ENCODE assay signal across 8 cellular contexts in the genomic region with DNA sequence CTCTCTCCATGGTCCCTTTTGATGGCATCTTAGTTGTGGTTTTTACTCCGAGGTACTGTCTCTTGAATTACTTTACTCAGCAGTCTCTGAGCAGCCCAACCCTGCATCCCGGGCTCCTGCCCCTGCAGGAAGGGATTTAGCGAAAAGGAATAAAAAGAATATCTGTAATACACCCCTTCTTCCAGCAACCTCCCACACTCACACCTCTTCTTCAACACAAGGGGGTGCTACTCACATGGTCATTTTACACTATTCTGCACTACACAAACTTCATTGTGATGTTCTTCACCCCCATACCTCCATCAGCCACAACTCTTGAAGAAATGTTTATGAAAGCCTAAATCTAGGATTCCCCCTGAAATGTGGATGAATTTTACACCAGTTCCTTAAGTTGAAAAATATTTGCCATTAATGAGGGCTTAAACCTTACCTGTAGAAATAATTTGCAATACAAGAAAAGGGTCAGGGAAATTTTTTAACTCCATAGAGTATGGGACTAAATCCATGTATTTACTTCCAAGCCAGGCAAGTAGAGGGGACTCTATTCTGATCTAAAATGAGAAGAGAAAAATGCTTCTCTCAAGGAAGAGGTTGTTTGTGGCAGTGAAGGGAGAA. TPM values are rescaled to one million over a fixed set of nuclear protein-coding genes. Genes with fewer than 3 reads are reported as not detected.
A peak's percentile ranks its signal among the peaks of the same experiment; 100 is the strongest.
DNase-seq lines count a peak whose midpoint lies in the region; ATAC-seq and TF ChIP-seq lines count a peak whose summit lies in the region.

No MANE protein-coding gene starts in this region.

- H3K27me3 Mint-ChIP-seq in GM23338 (ENCODE audit: insufficient read depth, low read depth, poor library complexity), result no peaks in the 10 kb centered on the region

- no peaks in the 10 kb centered on the region for H3K36me3 ChIP-seq in GM23338 (ENCODE audit: insufficient read depth)
- H3K36me3 ChIP-seq in RWPE2 (ENCODE audit: low read depth), result no peaks in the 10 kb centered on the region

- no peaks in the 10 kb centered on the region for H3K36me3 Mint-ChIP-seq in GM23338 (ENCODE audit: low read depth)

- peak; percentile 19 for DNase-seq in stimulated activated CD4-positive, alpha-beta T cell treated with anti-CD3 and anti-CD28 coated beads, Interleukin-15, amount 100 ng/mL, for 24 hours
- no peak for DNase-seq in stimulated activated CD4-positive, alpha-beta T cell treated with anti-CD3 and anti-CD28 coated beads, Interleukin-12 subunit alpha, Interleukin-12 subunit beta, amount 100 ng/mL, for 4 hours
- DNase-seq in GM23338 (ENCODE audit: low spot score) (peak; percentile 76), LNCaP clone FGC (ENCODE audit: low read depth) (peak; percentile 23), RWPE2 (ENCODE audit: low spot score) (no peak), left colon (no peak), stromal cell of bone marrow (ENCODE audit: low read depth) (peak; percentile 69)
- DNase-seq in central memory CD4-positive, alpha-beta T cell, result peak; percentile 53

- no peaks in the 10 kb centered on the region for H3K79me2 ChIP-seq in GM23338 (replicated peaks; ENCODE audit: insufficient read depth)

- no peak overlapping the region for H2AFZ ChIP-seq in GM23338

- TF ChIP-seq CTCF in GM23338 (conservative IDR thresholded peaks at IDR 0.05; ENCODE audit: low read depth in 2 of 2), result peak; percentile 90 to 91
- peak; percentile 83 for TF ChIP-seq CTCF in LNCaP clone FGC (IDR thresholded peaks at IDR 0.05; ENCODE audit: control insufficient read depth, extremely low read depth, insufficient read depth)
- peak; percentile 78 for TF ChIP-seq CTCF in RWPE2 (IDR thresholded peaks at IDR 0.05; ENCODE audit: poor library complexity, severe bottlenecking)

- intact Hi-C loops in left colon (cut with DNase I, micrococcal nuclease), result loop anchor here (5.0 to 10.0 kb wide), 3 partner anchors 211 to 311 kb away; no protein-coding TSS in a partner anchor

- H3K9me3 ChIP-seq in RWPE2 (ENCODE audit: severe bottlenecking), result no peaks in the 10 kb centered on the region

- peaks cover 6% of the 10 kb centered on the region; the same call in 2 of the 3 replicates for H3K4me1 Mint-ChIP-seq in GM23338

- H3K9me3 Mint-ChIP-seq in GM23338, result no peaks in the 10 kb centered on the region; the same call in 2 of the 3 replicates

- H3K27ac ChIP-seq in GM23338 (ENCODE audit: low read depth) (no peak overlapping the region), RWPE2 (ENCODE audit: poor library complexity, severe bottlenecking) (no peak overlapping the region)

- peak; percentile 95 for ATAC-seq in GM23338
- peak; percentile 90 for ATAC-seq in RWPE2 (ENCODE audit: low read depth)
- ATAC-seq in left colon, result peak; percentile 80

- no peak overlapping the region for H3K4me2 ChIP-seq in GM23338

- H3F3A ChIP-seq in GM23338 (replicated peaks; ENCODE audit: low read depth), result no peaks in the 10 kb centered on the region

- H3K4me3 ChIP-seq in GM23338 (no peak overlapping the region), LNCaP clone FGC (ENCODE audit: low read depth, low read length) (no peak overlapping the region), RWPE2 (ENCODE audit: severe bottlenecking) (no peak overlapping the region)

- no peaks in the 10 kb centered on the region for H3K9me2 ChIP-seq in GM23338 (ENCODE audit: insufficient read depth)

- H3K27me3 ChIP-seq in GM23338 (ENCODE audit: insufficient read depth) (no peaks in the 10 kb centered on the region), RWPE2 (ENCODE audit: insufficient read depth, poor library complexity, severe bottlenecking) (no peaks in the 10 kb centered on the region)

- no peaks in the 10 kb centered on the region for H4K20me1 ChIP-seq in GM23338 (replicated peaks; ENCODE audit: insufficient read depth)

- H3K27ac Mint-ChIP-seq in GM23338, result no peak overlapping the region

- no peaks in the 10 kb centered on the region for H3K4me1 ChIP-seq in GM23338 (ENCODE audit: insufficient read depth)
- peaks cover 15% of the 10 kb centered on the region for H3K4me1 ChIP-seq in RWPE2 (ENCODE audit: insufficient read depth, poor library complexity, severe bottlenecking)

- no peak overlapping the region for H3K4me3 Mint-ChIP-seq in GM23338

TF ChIP-seq in GM23338, 12 proteins besides CTCF, POLR2A, EP300 and RAD21 (continues in another document):
- TF ChIP-seq NANOG (IDR thresholded peaks at IDR 0.05; ENCODE audit: borderline replicate concordance) (no peak), ZNF331 (CRISPR knock-in tag; IDR thresholded peaks at IDR 0.05; ENCODE audit: low read depth) (no peak), EZH2phosphoT487 (IDR thresholded peaks at IDR 0.05; ENCODE audit: unreplicated experiment) (no peak)
- TF ChIP-seq, protein P1, sequence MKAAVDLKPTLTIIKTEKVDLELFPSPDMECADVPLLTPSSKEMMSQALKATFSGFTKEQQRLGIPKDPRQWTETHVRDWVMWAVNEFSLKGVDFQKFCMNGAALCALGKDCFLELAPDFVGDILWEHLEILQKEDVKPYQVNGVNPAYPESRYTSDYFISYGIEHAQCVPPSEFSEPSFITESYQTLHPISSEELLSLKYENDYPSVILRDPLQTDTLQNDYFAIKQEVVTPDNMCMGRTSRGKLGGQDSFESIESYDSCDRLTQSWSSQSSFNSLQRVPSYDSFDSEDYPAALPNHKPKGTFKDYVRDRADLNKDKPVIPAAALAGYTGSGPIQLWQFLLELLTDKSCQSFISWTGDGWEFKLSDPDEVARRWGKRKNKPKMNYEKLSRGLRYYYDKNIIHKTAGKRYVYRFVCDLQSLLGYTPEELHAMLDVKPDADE (IDR thresholded peaks at IDR 0.05), result no peak
- TF ChIP-seq, protein P2, sequence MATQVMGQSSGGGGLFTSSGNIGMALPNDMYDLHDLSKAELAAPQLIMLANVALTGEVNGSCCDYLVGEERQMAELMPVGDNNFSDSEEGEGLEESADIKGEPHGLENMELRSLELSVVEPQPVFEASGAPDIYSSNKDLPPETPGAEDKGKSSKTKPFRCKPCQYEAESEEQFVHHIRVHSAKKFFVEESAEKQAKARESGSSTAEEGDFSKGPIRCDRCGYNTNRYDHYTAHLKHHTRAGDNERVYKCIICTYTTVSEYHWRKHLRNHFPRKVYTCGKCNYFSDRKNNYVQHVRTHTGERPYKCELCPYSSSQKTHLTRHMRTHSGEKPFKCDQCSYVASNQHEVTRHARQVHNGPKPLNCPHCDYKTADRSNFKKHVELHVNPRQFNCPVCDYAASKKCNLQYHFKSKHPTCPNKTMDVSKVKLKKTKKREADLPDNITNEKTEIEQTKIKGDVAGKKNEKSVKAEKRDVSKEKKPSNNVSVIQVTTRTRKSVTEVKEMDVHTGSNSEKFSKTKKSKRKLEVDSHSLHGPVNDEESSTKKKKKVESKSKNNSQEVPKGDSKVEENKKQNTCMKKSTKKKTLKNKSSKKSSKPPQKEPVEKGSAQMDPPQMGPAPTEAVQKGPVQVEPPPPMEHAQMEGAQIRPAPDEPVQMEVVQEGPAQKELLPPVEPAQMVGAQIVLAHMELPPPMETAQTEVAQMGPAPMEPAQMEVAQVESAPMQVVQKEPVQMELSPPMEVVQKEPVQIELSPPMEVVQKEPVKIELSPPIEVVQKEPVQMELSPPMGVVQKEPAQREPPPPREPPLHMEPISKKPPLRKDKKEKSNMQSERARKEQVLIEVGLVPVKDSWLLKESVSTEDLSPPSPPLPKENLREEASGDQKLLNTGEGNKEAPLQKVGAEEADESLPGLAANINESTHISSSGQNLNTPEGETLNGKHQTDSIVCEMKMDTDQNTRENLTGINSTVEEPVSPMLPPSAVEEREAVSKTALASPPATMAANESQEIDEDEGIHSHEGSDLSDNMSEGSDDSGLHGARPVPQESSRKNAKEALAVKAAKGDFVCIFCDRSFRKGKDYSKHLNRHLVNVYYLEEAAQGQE (IDR thresholded peaks at IDR 0.05; ENCODE audit: unreplicated experiment), result no peak

RNA-seq across cellular contexts. Expression of a gene that starts 26.0 kb away (rescaled TPM):
- not detected in 2 replicates for total RNA-seq in GM23338 (2014; rRNA removed; shearing (Covaris generic))
- not detected in 2 replicates for polyA plus RNA-seq in GM23338 (2016; fragmentation: Nextera tagmentation; extraction: Ambion mirVana)
- not detected for total RNA-seq in left colon

RNA-seq across cellular contexts. Expression of a gene that starts 58.8 kb away (rescaled TPM):
- 47.4 and 51.6 TPM in 2 replicates for total RNA-seq in GM23338 (2014; rRNA removed; shearing (Covaris generic))
- polyA plus RNA-seq in GM23338 (2016; fragmentation: Nextera tagmentation; extraction: Ambion mirVana), result 13.3 and 15.1 TPM in 2 replicates
- 10 to 100 TPM; 28.5 to 29.1 TPM for total RNA-seq in left colon

Comparison
In these comparisons a context has a peak if more than half of its experiments do, and no peak if none do; other contexts are left out.
1. DNase-seq: peak in stimulated activated CD4-positive, alpha-beta T cell treated with anti-CD3 and anti-CD28 coated beads, Interleukin-15, amount 100 ng/mL, for 24 hours (single experiment), GM23338 (single experiment), LNCaP clone FGC (single experiment), central memory CD4-positive, alpha-beta T cell (single experiment) and stromal cell of bone marrow (single experiment); none in stimulated activated CD4-positive, alpha-beta T cell treated with anti-CD3 and anti-CD28 coated beads, Interleukin-12 subunit alpha, Interleukin-12 subunit beta, amount 100 ng/mL, for 4 hours (single experiment), RWPE2 (single experiment) and left colon (0 of 2).
2. Peak in every context shown above with its lines, with median percentiles within 50 percentile points of each other: ATAC-seq and CTCF ChIP-seq.